ENCODE assay signal across 12 cellular contexts in the genomic region with DNA sequence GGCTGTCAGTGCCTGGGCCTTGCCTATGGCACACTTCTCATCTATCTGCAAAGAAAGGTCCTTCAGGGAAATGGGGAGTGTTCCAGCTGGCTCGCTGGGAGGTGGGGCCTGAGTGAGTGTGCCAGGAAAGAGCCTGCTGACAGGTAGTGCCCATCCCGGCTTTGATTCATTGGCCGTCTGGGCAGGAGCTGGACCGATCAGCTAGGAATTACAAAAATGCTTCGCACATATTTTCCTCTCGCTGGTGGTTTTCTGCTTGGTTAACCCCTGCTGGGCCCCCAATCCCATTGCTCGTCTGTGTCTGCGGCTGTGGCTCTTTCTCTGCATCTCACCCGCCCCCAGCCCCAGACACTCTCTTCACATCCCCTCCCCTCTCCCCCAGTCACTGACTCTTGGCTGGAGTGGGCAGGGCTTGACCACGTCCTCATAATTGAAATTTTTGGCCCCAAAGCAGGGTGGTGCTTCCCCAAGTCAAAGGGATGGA. TPM values are rescaled to one million over a fixed set of nuclear protein-coding genes. Genes with fewer than 3 reads are reported as not detected.
DNase-seq lines count a peak whose midpoint lies in the region; ATAC-seq and TF ChIP-seq lines count a peak whose summit lies in the region.
"Had no signal": no experiment of that assay in that cellular context is flagged by ENCODE, and none has a peak within 500 bp of the region (broad histone marks: within the 10 kb centered on the region; RNA-seq: fewer than 3 reads in every experiment).

No MANE protein-coding gene starts in this region.

- TF ChIP-seq CTCF in Panc1 (IDR thresholded peaks at IDR 0.05), result no peak
- no peak for TF ChIP-seq CTCF in epithelial cell of esophagus (IDR thresholded peaks at IDR 0.05; ENCODE audit: insufficient read depth, low read depth, low read length, missing control alignments)
- no peak for TF ChIP-seq CTCF in omental fat pad (IDR thresholded peaks at IDR 0.05)

- H3K4me3 ChIP-seq in Panc1 (ENCODE audit: low read depth in 2 of 2, low read length in 2 of 2) (no peak overlapping the region), epithelial cell of esophagus (ENCODE audit: low read length) (no peak overlapping the region)

- no peaks in the 10 kb centered on the region for H3K27me3 ChIP-seq in Panc1 (ENCODE audit: control insufficient read depth, insufficient read depth, low read length)

- intact Hi-C loops in Panc1 (cut with micrococcal nuclease; ENCODE audit: unreplicated experiment), result no loop called here

- peak overlapping the region; percentile 95 for H3K27ac ChIP-seq in Panc1 (ENCODE audit: low read length)

- in situ Hi-C loops in Panc1 (cut with HindIII; ENCODE audit: low pct_unique_long_range_greater_than_20kb, low sequenced_read_pairs) (no loop called here), KBM-7 (cut with MboI; ENCODE audit: low pct_unique_long_range_greater_than_20kb, low sequenced_read_pairs) (no loop called here)

- H3K9me3 ChIP-seq in Panc1 (ENCODE audit: control insufficient read depth, insufficient read depth, low read depth, low read length), result no peaks in the 10 kb centered on the region

- H3K4me1 ChIP-seq in Panc1 (ENCODE audit: control insufficient read depth, insufficient read depth, low read length), result peaks cover 69% of the 10 kb centered on the region

- TF ChIP-seq POLR2A in erythroblast (IDR thresholded peaks at IDR 0.05; ENCODE audit: low read length), result no peak

- ATAC-seq in Panc1 (peak; percentile 59), omental fat pad (ENCODE audit: low FRiP score) (peak; percentile 58)
- ATAC-seq: activated T-cell treated with anti-CD3 and anti-CD28 coated beads, Interleukin-2, amount 50 U/mL, for 72 hours; naive thymus-derived CD4-positive, alpha-beta T cell had no signal

- no peaks in the 10 kb centered on the region for H3K36me3 ChIP-seq in Panc1 (ENCODE audit: control insufficient read depth, insufficient read depth, low read length)

- CTCF ChIA-PET in Panc1 (lab: Charles Lee), result no interaction called here

- POLR2A ChIA-PET in Panc1 (lab: Charles Lee), result no interaction called here

- no TSS peak for BruUV-seq in Panc1 (replicated peaks; lab: Mats Ljungman, UMichigan)

- DNase-seq in ELR (ENCODE audit: low read depth), result peak; percentile 67
- no peak for DNase-seq in Panc1 (ENCODE audit: low read depth, low spot score)
- DNase-seq in epithelial cell of esophagus (ENCODE audit: low read depth), result peak; percentile 68
- no peak for DNase-seq in omental fat pad (ENCODE audit: low spot score)
- DNase-seq in erythroblast (lab: John Stamatoyannopoulos, UW), result no peak
- no peak for DNase-seq in KG1 (lab: John Stamatoyannopoulos, UW)
- no peak for DNase-seq in KBM-7
- DNase-seq in GF-D8 (lab: John Stamatoyannopoulos, UW), result no peak
- DNase-seq: activated T-cell treated with anti-CD3 and anti-CD28 coated beads, Interleukin-2, amount 50 U/mL, for 72 hours; GDM1; naive thymus-derived CD4-positive, alpha-beta T cell; NCI-H146 had no signal

RNA-seq across cellular contexts. Expression of a gene that starts 10.8 kb away (rescaled TPM):
- total RNA-seq in Panc1 (2021; ENCODE audit: unreplicated experiment), result 34.4 TPM
- 40.7 TPM for polyA plus RNA-seq in Panc1 (2012; ENCODE audit: insufficient read length)
- total RNA-seq in omental fat pad, result 10 to 100 TPM in 2 of 4 donors, 1 to 10 TPM in 2; 1.3 to 74.7 (median 24.4) TPM
- polyA plus RNA-seq: naive thymus-derived CD4-positive, alpha-beta T cell had no signal

RNA-seq across cellular contexts. Expression of a gene that starts 30.9 kb away (rescaled TPM):
- not detected for total RNA-seq in Panc1 (2021; ENCODE audit: unreplicated experiment)
- not detected for polyA plus RNA-seq in Panc1 (2012; ENCODE audit: insufficient read length)
- total RNA-seq in omental fat pad, result 10 to 100 TPM in 1 of 4 donors, 1 to 10 TPM in 3; 7.1 to 17.8 (median 8.6) TPM

RNA-seq across cellular contexts. Expression of a gene that starts 53.6 kb away (rescaled TPM):
- total RNA-seq in Panc1 (2021; ENCODE audit: unreplicated experiment) (6.7 TPM), omental fat pad (10 to 100 TPM in 3 of 4 donors, 1 to 10 TPM in 1; 7.1 to 47.9 (median 21.0) TPM)
- 16.2 TPM for polyA plus RNA-seq in Panc1 (2012; ENCODE audit: insufficient read length)

Comparison
In these comparisons a context has a peak if more than half of its experiments do, and no peak if none do; other contexts are left out.
1. DNase-seq: peak in ELR (single experiment) and epithelial cell of esophagus (single experiment); none in Panc1 (single experiment), omental fat pad (single experiment), erythroblast (0 of 2), KG1 (single experiment), KBM-7 (single experiment) and GF-D8 (single experiment).